20 cellular contexts compared by ENCODE assay signal in the genomic region with DNA sequence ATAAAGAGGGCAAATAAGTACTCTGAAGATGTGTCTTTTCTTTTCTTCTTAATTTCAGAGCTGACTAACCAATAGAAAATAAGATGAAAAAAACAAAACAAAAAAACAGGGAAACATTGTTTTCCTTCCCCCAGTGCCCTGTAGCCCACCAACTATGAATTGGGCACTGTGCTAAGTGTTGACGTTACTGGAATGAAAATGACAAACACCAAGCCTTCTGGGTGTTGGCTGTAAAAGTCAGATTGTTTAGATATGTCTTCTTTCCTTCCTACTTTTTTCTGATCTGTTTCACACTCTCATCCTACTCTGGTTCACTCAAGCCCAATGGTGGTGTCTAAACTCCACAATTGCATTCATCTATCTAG. TPM values are rescaled to one million over a fixed set of nuclear protein-coding genes. Genes with fewer than 3 reads are reported as not detected.
DNase-seq lines count a peak whose midpoint lies in the region; ATAC-seq and TF ChIP-seq lines count a peak whose summit lies in the region.
"Had no signal": no experiment of that assay in that cellular context is flagged by ENCODE, and none has a peak within 500 bp of the region (broad histone marks: within the 10 kb centered on the region; RNA-seq: fewer than 3 reads in every experiment).

No MANE protein-coding gene starts in this region.

- POLR2A ChIA-PET in activated CD8-positive, alpha-beta T cell treated with anti-CD3 and anti-CD28 coated beads for 36 hours (lab: Charles Lee) = interaction anchor here (1.4 kb wide), 1 partner anchor 10 kb away, joined by 3 read pairs; no protein-coding TSS in a partner anchor
- POLR2A ChIA-PET in activated CD8-positive, alpha-beta T cell treated with anti-CD3 and anti-CD28 coated beads, Interleukin-2, amount 10 ng/mL, durations not matched to agents 7 days and 5 days (lab: Charles Lee) = no interaction called here

- H3K4me1 Mint-ChIP-seq in activated CD8-positive, alpha-beta T cell treated with anti-CD3 and anti-CD28 coated beads for 36 hours (ENCODE audit: low read depth) = peaks cover 4% of the 10 kb centered on the region
- no peaks in the 10 kb centered on the region for H3K4me1 Mint-ChIP-seq in activated CD8-positive, alpha-beta T cell treated with anti-CD3 and anti-CD28 coated beads, Interleukin-2, amount 10 ng/mL, durations not matched to agents 7 days and 5 days (ENCODE audit: low read depth)

- H3K9me3 Mint-ChIP-seq in activated CD8-positive, alpha-beta T cell treated with anti-CD3 and anti-CD28 coated beads for 36 hours = no peaks in the 10 kb centered on the region
- no peaks in the 10 kb centered on the region for H3K9me3 Mint-ChIP-seq in activated CD8-positive, alpha-beta T cell treated with anti-CD3 and anti-CD28 coated beads, Interleukin-2, amount 10 ng/mL, durations not matched to agents 7 days and 5 days (ENCODE audit: insufficient read depth)
- H3K9me3 Mint-ChIP-seq: activated naive CD4-positive, alpha-beta T cell treated with anti-CD3 and anti-CD28 coated beads, Interleukin-2, amount 50 U/mL, for 24 hours had no signal

- intact Hi-C loops in activated CD8-positive, alpha-beta T cell treated with anti-CD3 and anti-CD28 coated beads for 36 hours (cut with micrococcal nuclease) = no loop called here

- no peak overlapping the region for H3K4me3 Mint-ChIP-seq in activated CD8-positive, alpha-beta T cell treated with anti-CD3 and anti-CD28 coated beads for 36 hours
- no peak overlapping the region for H3K4me3 Mint-ChIP-seq in activated CD8-positive, alpha-beta T cell treated with anti-CD3 and anti-CD28 coated beads, Interleukin-2, amount 10 ng/mL, durations not matched to agents 7 days and 5 days
- H3K4me3 Mint-ChIP-seq: activated naive CD4-positive, alpha-beta T cell treated with anti-CD3 and anti-CD28 coated beads, Interleukin-2, amount 50 U/mL, for 24 hours; CD14-positive monocyte; T-helper 17 cell had no signal

- CTCF ChIA-PET in activated CD8-positive, alpha-beta T cell treated with anti-CD3 and anti-CD28 coated beads for 36 hours (lab: Charles Lee) = no interaction called here
- CTCF ChIA-PET in activated CD8-positive, alpha-beta T cell treated with anti-CD3 and anti-CD28 coated beads, Interleukin-2, amount 10 ng/mL, durations not matched to agents 7 days and 5 days (lab: Charles Lee) = no interaction called here

- no peaks in the 10 kb centered on the region for H3K27me3 Mint-ChIP-seq in activated CD8-positive, alpha-beta T cell treated with anti-CD3 and anti-CD28 coated beads for 36 hours
- no peaks in the 10 kb centered on the region for H3K27me3 Mint-ChIP-seq in activated CD8-positive, alpha-beta T cell treated with anti-CD3 and anti-CD28 coated beads, Interleukin-2, amount 10 ng/mL, durations not matched to agents 7 days and 5 days (ENCODE audit: low read depth)
- H3K27me3 Mint-ChIP-seq: activated naive CD4-positive, alpha-beta T cell treated with anti-CD3 and anti-CD28 coated beads, Interleukin-2, amount 50 U/mL, for 24 hours; T-helper 17 cell had no signal

- peaks cover 35% of the 10 kb centered on the region for H3K36me3 Mint-ChIP-seq in activated CD8-positive, alpha-beta T cell treated with anti-CD3 and anti-CD28 coated beads for 36 hours (ENCODE audit: low read depth)
- H3K36me3 Mint-ChIP-seq in activated CD8-positive, alpha-beta T cell treated with anti-CD3 and anti-CD28 coated beads, Interleukin-2, amount 10 ng/mL, durations not matched to agents 7 days and 5 days (ENCODE audit: low read depth) = peaks cover 32% of the 10 kb centered on the region

- H3K27ac Mint-ChIP-seq in activated CD8-positive, alpha-beta T cell treated with anti-CD3 and anti-CD28 coated beads for 36 hours = peak overlapping the region; percentile 21
- H3K27ac Mint-ChIP-seq in activated CD8-positive, alpha-beta T cell treated with anti-CD3 and anti-CD28 coated beads, Interleukin-2, amount 10 ng/mL, durations not matched to agents 7 days and 5 days = no peak overlapping the region
- H3K27ac Mint-ChIP-seq: activated naive CD4-positive, alpha-beta T cell treated with anti-CD3 and anti-CD28 coated beads, Interleukin-2, amount 50 U/mL, for 24 hours; CD14-positive monocyte; T-helper 17 cell had no signal

- ATAC-seq in activated CD8-positive, alpha-beta T cell treated with anti-CD3 and anti-CD28 coated beads for 36 hours = no peak
- ATAC-seq in activated CD8-positive, alpha-beta T cell treated with anti-CD3 and anti-CD28 coated beads, Interleukin-2, amount 10 ng/mL, durations not matched to agents 7 days and 5 days = no peak
- ATAC-seq in HG02840 (IDR thresholded peaks at IDR 0.05; ENCODE audit: low FRiP score, unreplicated experiment) (peak; percentile 7), HG02678 (IDR thresholded peaks at IDR 0.05; ENCODE audit: unreplicated experiment) (no peak)
- ATAC-seq: T-helper 17 cell had no signal

- H3K27ac ChIP-seq in angular gyrus (ENCODE audit: low read depth, low read length) = peak overlapping the region; percentile 95
- H3K27ac ChIP-seq in temporal lobe (ENCODE audit: low read depth, low read length) = peak overlapping the region; percentile 98
- H3K27ac ChIP-seq: 22Rv1, GM23248, transverse colon had no signal

- no peak for DNase-seq in activated CD8-positive, alpha-beta T cell treated with anti-CD3 and anti-CD28 coated beads for 36 hours
- no peak for DNase-seq in activated CD8-positive, alpha-beta T cell treated with anti-CD3 and anti-CD28 coated beads, Interleukin-2, amount 10 ng/mL, durations not matched to agents 7 days and 5 days
- DNase-seq in inferior parietal cortex (ENCODE audit: extremely low spot score) = no peak
- DNase-seq in SHP77 (lab: John Stamatoyannopoulos, UW) = no peak
- DNase-seq: activated T-cell treated with anti-CD3 and anti-CD28 coated beads for 4 hours, GM23248, Kasumi-1, NCI-H1417 treated with DMSO at 0.1 percent for 48 hours, NCI-H2227 treated with DMSO at 0.1 percent for 48 hours, occipital lobe, SHP77 treated with DMSO at 0.1 percent for 48 hours, T-helper 17 cell, transverse colon had no signal

- TF ChIP-seq CTCF in activated CD8-positive, alpha-beta T cell treated with anti-CD3 and anti-CD28 coated beads for 36 hours (IDR thresholded peaks at IDR 0.05) = no peak

RNA-seq across cellular contexts. Expression of a gene that starts 15.7 kb away (rescaled TPM):
- 10 to 100 TPM; 34.0 to 36.9 TPM for total RNA-seq in activated CD8-positive, alpha-beta T cell treated with anti-CD3 and anti-CD28 coated beads for 36 hours
- 10 to 100 TPM; 31.7 to 31.9 TPM for total RNA-seq in activated CD8-positive, alpha-beta T cell treated with anti-CD3 and anti-CD28 coated beads, Interleukin-2, amount 10 ng/mL, durations not matched to agents 7 days and 5 days
- 84.3 TPM for total RNA-seq in temporal lobe
